15 cellular contexts compared by ENCODE assay signal in the genomic region with DNA sequence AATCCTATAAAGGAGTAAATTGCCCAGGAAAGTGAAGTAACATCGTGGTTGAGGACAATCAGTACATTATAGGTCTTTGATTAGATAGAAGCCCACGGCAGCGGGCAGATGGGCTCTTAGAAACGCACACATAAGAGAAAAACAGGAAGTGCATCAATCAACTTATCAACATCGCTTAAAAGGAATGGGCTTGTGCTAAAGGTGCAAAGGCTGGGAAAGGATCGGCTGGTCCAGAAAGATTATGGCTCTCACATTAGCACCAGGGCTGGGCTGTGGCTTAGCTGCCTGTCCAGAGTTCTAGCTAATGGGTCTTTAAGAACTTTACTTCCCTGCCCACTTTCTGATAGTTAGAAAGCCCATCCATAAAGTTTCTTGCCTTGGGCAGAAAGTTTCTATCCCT.
DNase-seq lines count a peak whose midpoint lies in the region; ATAC-seq and TF ChIP-seq lines count a peak whose summit lies in the region.
"Had no signal": no experiment of that assay in that cellular context is flagged by ENCODE, and none has a peak within 500 bp of the region (broad histone marks: within the 10 kb centered on the region; RNA-seq: fewer than 3 reads in every experiment).

No MANE protein-coding gene starts in this region.

- no peak for TF ChIP-seq POLR2A in NB4 (IDR thresholded peaks at IDR 0.05; ENCODE audit: extremely low read depth, insufficient read length)
- TF ChIP-seq POLR2A in spleen (IDR thresholded peaks at IDR 0.05), result no peak

- H3K27ac ChIP-seq in spleen, result peak overlapping the region in 7 of 8 donors; percentile 29 to 75 (median 56)
- H3K27ac ChIP-seq: dorsolateral prefrontal cortex, pancreas, vagina had no signal

- peak; percentile 10 to 16 for ATAC-seq in activated T-cell treated with anti-CD3 and anti-CD28 coated beads, Interleukin-2, amount 50 U/mL, for 72 hours (replicated peaks in 1 of 2)
- ATAC-seq in HG02759 (IDR thresholded peaks at IDR 0.05; ENCODE audit: unreplicated experiment) (no peak), GM19395 (IDR thresholded peaks at IDR 0.05; ENCODE audit: unreplicated experiment) (no peak), HG03280 (IDR thresholded peaks at IDR 0.05; ENCODE audit: unreplicated experiment) (no peak)
- ATAC-seq: HCT116, pancreas had no signal

- no peaks in the 10 kb centered on the region for H3K27me3 Mint-ChIP-seq in activated CD4-positive, alpha-beta T cell treated with anti-CD3 and anti-CD28 coated beads, Interleukin-2, amount 10 ng/mL, durations not matched to agents 24 days and 14 days
- no peaks in the 10 kb centered on the region for H3K27me3 Mint-ChIP-seq in activated T-cell treated with anti-CD3 and anti-CD28 coated beads, Interleukin-2, amount 50 U/mL, for 72 hours (ENCODE audit: low read depth)

- H3K4me1 Mint-ChIP-seq in activated CD4-positive, alpha-beta T cell treated with anti-CD3 and anti-CD28 coated beads, Interleukin-2, amount 10 ng/mL, durations not matched to agents 24 days and 14 days, result peaks cover 34% of the 10 kb centered on the region
- H3K4me1 Mint-ChIP-seq in activated T-cell treated with anti-CD3 and anti-CD28 coated beads, Interleukin-2, amount 50 U/mL, for 72 hours (ENCODE audit: low read depth), result peaks cover 41% of the 10 kb centered on the region

- TF ChIP-seq CTCF in NB4 (IDR thresholded peaks at IDR 0.05; ENCODE audit: low read depth, low read length) (no peak), spleen (IDR thresholded peaks at IDR 0.05 in 8 of 11, conservative IDR thresholded peaks at IDR 0.05 in 3 of 11) (no peak)

- intact Hi-C loops in activated CD4-positive, alpha-beta T cell treated with anti-CD3 and anti-CD28 coated beads, Interleukin-2, amount 10 ng/mL, durations not matched to agents 24 days and 14 days (cut with micrococcal nuclease), result loop anchor here (1.0 to 10.0 kb wide), 4 partner anchors 21 to 334 kb away; no protein-coding TSS in a partner anchor
- intact Hi-C loops in spleen (cut with DNase I; ENCODE audit: low total_unique reads), result no loop called here

- 8 to 14% (median 11%) methylated on average over 6 of the region's 6 CpGs for WGBS in spleen, 5 donors

- peaks cover 32% of the 10 kb centered on the region for H3K36me3 Mint-ChIP-seq in activated CD4-positive, alpha-beta T cell treated with anti-CD3 and anti-CD28 coated beads, Interleukin-2, amount 10 ng/mL, durations not matched to agents 24 days and 14 days (ENCODE audit: low read depth)
- H3K36me3 Mint-ChIP-seq in activated T-cell treated with anti-CD3 and anti-CD28 coated beads, Interleukin-2, amount 50 U/mL, for 72 hours (ENCODE audit: insufficient read depth in 2 of 2), result peaks cover 16 to 30% of the 10 kb centered on the region in 2 donors

- no peaks in the 10 kb centered on the region for H3K27me3 ChIP-seq in spleen (replicated peaks in 1 of 7)
- H3K27me3 ChIP-seq: dorsolateral prefrontal cortex, pancreas, vagina had no signal

- no peaks in the 10 kb centered on the region for H3K36me3 ChIP-seq in spleen
- H3K36me3 ChIP-seq: pancreas, vagina had no signal

- peaks cover 20% of the 10 kb centered on the region for H3K9me3 Mint-ChIP-seq in activated CD4-positive, alpha-beta T cell treated with anti-CD3 and anti-CD28 coated beads, Interleukin-2, amount 10 ng/mL, durations not matched to agents 24 days and 14 days
- peaks cover 12 to 15% of the 10 kb centered on the region in 2 donors for H3K9me3 Mint-ChIP-seq in activated T-cell treated with anti-CD3 and anti-CD28 coated beads, Interleukin-2, amount 50 U/mL, for 72 hours

- peak overlapping the region; percentile 97 for H3K27ac Mint-ChIP-seq in activated CD4-positive, alpha-beta T cell treated with anti-CD3 and anti-CD28 coated beads, Interleukin-2, amount 10 ng/mL, durations not matched to agents 24 days and 14 days
- H3K27ac Mint-ChIP-seq in activated T-cell treated with anti-CD3 and anti-CD28 coated beads, Interleukin-2, amount 50 U/mL, for 72 hours, result peak overlapping the region; percentile 71
- H3K27ac Mint-ChIP-seq: mesothelial cell of epicardium had no signal

- H3K9me3 ChIP-seq in spleen, result peaks cover 0 to 21% (median 11%) of the 10 kb centered on the region in 8 donors
- H3K9me3 ChIP-seq: pancreas, vagina had no signal

- H3K4me3 Mint-ChIP-seq in activated CD4-positive, alpha-beta T cell treated with anti-CD3 and anti-CD28 coated beads, Interleukin-2, amount 10 ng/mL, durations not matched to agents 24 days and 14 days, result peak overlapping the region; percentile 88
- peak overlapping the region; percentile 86 to 93 for H3K4me3 Mint-ChIP-seq in activated T-cell treated with anti-CD3 and anti-CD28 coated beads, Interleukin-2, amount 50 U/mL, for 72 hours
- H3K4me3 Mint-ChIP-seq: mesothelial cell of epicardium had no signal

- H3K4me1 ChIP-seq in spleen, result peaks cover 0 to 24% (median 13%) of the 10 kb centered on the region in 6 donors
- H3K4me1 ChIP-seq: pancreas, vagina had no signal

- no peak overlapping the region for H3K4me3 ChIP-seq in NB4 (ENCODE audit: low read depth, low read length)
- peak overlapping the region in 4 of 8 donors; percentile 17 to 58 (median 24) for H3K4me3 ChIP-seq in spleen
- H3K4me3 ChIP-seq: dorsolateral prefrontal cortex, pancreas, vagina had no signal

- DNase-seq in activated CD4-positive, alpha-beta T cell treated with anti-CD3 and anti-CD28 coated beads, Interleukin-2, amount 10 ng/mL, durations not matched to agents 24 days and 14 days, result no peak
- no peak for DNase-seq in activated CD4-positive, alpha-beta T cell treated with anti-CD3 and anti-CD28 coated beads for 4 hours
- DNase-seq in NB4 (ENCODE audit: low read depth) (peak; percentile 56), spleen (peak; percentile 21)
- no peak for DNase-seq in activated T-cell treated with anti-CD3 and anti-CD28 coated beads, Interleukin-2, amount 50 U/mL, for 72 hours
- DNase-seq: aorta, dorsolateral prefrontal cortex, NCI-H1694 treated with DMSO at 0.1 percent for 48 hours, pancreas had no signal

Comparison
In these comparisons a context has a peak if more than half of its experiments do, and no peak if none do; other contexts are left out.
1. DNase-seq: peak in NB4 (single experiment) and spleen (single experiment); none in activated CD4-positive, alpha-beta T cell treated with anti-CD3 and anti-CD28 coated beads, Interleukin-2, amount 10 ng/mL, durations not matched to agents 24 days and 14 days (single experiment), activated CD4-positive, alpha-beta T cell treated with anti-CD3 and anti-CD28 coated beads for 4 hours (0 of 2) and activated T-cell treated with anti-CD3 and anti-CD28 coated beads, Interleukin-2, amount 50 U/mL, for 72 hours (0 of 2).
2. ATAC-seq: peak in activated T-cell treated with anti-CD3 and anti-CD28 coated beads, Interleukin-2, amount 50 U/mL, for 72 hours (2 of 2); none in HG02759 (single experiment), GM19395 (single experiment) and HG03280 (single experiment).